In genomic region chr3:101512521-101513418, GRCh38 we compare ENCODE assay signal across 8 cellular contexts. TPM values are rescaled to one million over a fixed set of nuclear protein-coding genes. Genes with fewer than 3 reads are reported as not detected.
A peak's percentile ranks its signal among the peaks of the same experiment; 100 is the strongest.
DNase-seq lines count a peak whose midpoint lies in the region; ATAC-seq and TF ChIP-seq lines count a peak whose summit lies in the region.

Gene SENP7 (minus strand): TSS chr3:101513212. CDS start chr3:101513130, 82 bp downstream.

- H3K9me3 ChIP-seq in right lobe of liver: no peaks in the 10 kb centered on the region

- peak within 1 kb of the TSS; percentile 89 for H3K4me3 ChIP-seq in AG09309 (ENCODE audit: control insufficient read depth, low read depth, low read length)
- H3K4me3 ChIP-seq in dorsolateral prefrontal cortex: peak within 1 kb of the TSS; percentile 57 to 97 (median 87)
- peak within 1 kb of the TSS; percentile 80 to 90 (median 82) for H3K4me3 ChIP-seq in right lobe of liver

- H3K27me3 ChIP-seq in dorsolateral prefrontal cortex: peaks cover 0 to 12% (median 0%) of the 10 kb centered on the region in 45 donors
- no peaks in the 10 kb centered on the region for H3K27me3 ChIP-seq in right lobe of liver

- peaks cover 0 to 4% (median 0%) of the 10 kb centered on the region in 4 donors for H3K4me1 ChIP-seq in right lobe of liver

- intact Hi-C loops in dorsolateral prefrontal cortex (cut with DNase I) (loop anchor here (2.0 to 5.0 kb wide), 3 partner anchors 60 to 175 kb away; partner anchors contain the start of genes PCNP (in 2 of the 2) and RPL24 (in 1 of the 2)), right lobe of liver (cut with DNase I) (no loop called here)

- peak; percentile 33 for TF ChIP-seq POLR2A in right lobe of liver (IDR thresholded peaks at IDR 0.05)

- WGBS in right lobe of liver (ENCODE audit: insufficient coverage, low coverage, low lambda C conversion rate, missing lambda C conversion rate): under 1% methylated on average over 41 of the region's 59 CpGs

- peak within 1 kb of the TSS; percentile 71 to 98 (median 93) for H3K27ac ChIP-seq in dorsolateral prefrontal cortex
- peak within 1 kb of the TSS; percentile 84 to 95 (median 92) for H3K27ac ChIP-seq in right lobe of liver

- TF ChIP-seq CTCF in AG09309 (IDR thresholded peaks at IDR 0.05; ENCODE audit: control insufficient read depth, insufficient read depth, low read depth, low read length, missing control alignments) (no peak), dorsolateral prefrontal cortex (IDR thresholded peaks at IDR 0.05 in 54 of 56, conservative IDR thresholded peaks at IDR 0.05 in 2 of 56; ENCODE audit: low read depth in 1 of 56, partially characterized antibody in 56 of 56) (peak in 8 of 56 donors; percentile 3 to 36 (median 13)), right lobe of liver (IDR thresholded peaks at IDR 0.05) (no peak)

- ATAC-seq in GM19025 (IDR thresholded peaks at IDR 0.05; ENCODE audit: low read depth, unreplicated experiment) (peak; percentile 54), HG03439 (IDR thresholded peaks at IDR 0.05; ENCODE audit: unreplicated experiment) (peak; percentile 61), right lobe of liver (peak; percentile 85 to 90 (median 86))

- no peaks in the 10 kb centered on the region for H3K36me3 ChIP-seq in right lobe of liver

- DNase-seq in AG09309 (ENCODE audit: low read depth): peak; percentile 37
- DNase-seq in NCI-H526 treated with DMSO at 0.1 percent for 48 hours (lab: John Stamatoyannopoulos, UW): peak; percentile 67
- DNase-seq in activated CD4-positive, alpha-beta T cell treated with anti-CD3 and anti-CD28 coated beads, Interleukin-2, amount 50 U/mL, for 4 hours: peak; percentile 62 to 66
- peak; percentile 63 to 79 (median 75) for DNase-seq in dorsolateral prefrontal cortex
- peak; percentile 86 to 88 (median 87) for DNase-seq in right lobe of liver
- DNase-seq in stimulated activated CD4-positive, alpha-beta T cell treated with anti-CD3 and anti-CD28 coated beads, Interleukin-4, amount 100 ng/mL, for 4 hours: peak; percentile 70

RNA-seq across cellular contexts. Expression of gene SENP7, which starts in this region (rescaled TPM):
- total RNA-seq in dorsolateral prefrontal cortex (10 to 100 TPM; 16.3 to 38.9 (median 28.5) TPM), right lobe of liver (1 to 10 TPM; 3.8 to 7.2 (median 5.7) TPM)

Comparison
In these comparisons a context has a peak if more than half of its experiments do, and no peak if none do; other contexts are left out.
1. Peak in every context shown above with its lines: DNase-seq, ATAC-seq, H3K4me3 ChIP-seq and H3K27ac ChIP-seq.
2. DNase-seq: peak in every context shown above with its lines; median percentile 87 in right lobe of liver; 75 in dorsolateral prefrontal cortex; 70 in stimulated activated CD4-positive, alpha-beta T cell treated with anti-CD3 and anti-CD28 coated beads, Interleukin-4, amount 100 ng/mL, for 4 hours; 67 in NCI-H526 treated with DMSO at 0.1 percent for 48 hours; 64 in activated CD4-positive, alpha-beta T cell treated with anti-CD3 and anti-CD28 coated beads, Interleukin-2, amount 50 U/mL, for 4 hours; 37 in AG09309.
3. intact Hi-C loops: an anchor here in dorsolateral prefrontal cortex (2.0 to 5.0 kb wide); none called in right lobe of liver.